20 cellular contexts compared by ENCODE assay signal in genomic region chr2:128591022-128591840, GRCh38.
"Had no signal": no experiment of that assay in that cellular context is flagged by ENCODE, and none has a peak within 500 bp of the region (broad histone marks: within the 10 kb centered on the region; RNA-seq: fewer than 3 reads in every experiment).

No MANE protein-coding gene starts in this region.

- H3K36me3 ChIP-seq: colonic mucosa, neutrophil, suprapubic skin, transverse colon, uterus, WERI-Rb-1 had no signal

- H3K4me3 ChIP-seq: body of pancreas, colonic mucosa, suprapubic skin, transverse colon, uterus had no signal

- H3K9me3 ChIP-seq: body of pancreas, colonic mucosa, neutrophil, suprapubic skin, transverse colon, uterus had no signal

- H3K4me1 ChIP-seq: colonic mucosa, transverse colon, uterus had no signal

- H3K27me3 ChIP-seq: body of pancreas, colonic mucosa, neutrophil, transverse colon, uterus had no signal

- ATAC-seq: body of pancreas, left colon, T-helper 17 cell had no signal

- H3K27ac ChIP-seq: body of pancreas, colonic mucosa, neutrophil, suprapubic skin, transverse colon, uterus, WERI-Rb-1 had no signal

- DNase-seq: activated CD4-positive, alpha-beta T cell treated with anti-CD3 and anti-CD28 coated beads, Interleukin-2, amount 50 U/mL, for 48 hours; activated naive CD4-positive, alpha-beta T cell treated with Interleukin-2 at 50 U/mL for 16 hours; activated T-cell treated with anti-CD3 and anti-CD28 coated beads, Interleukin-2, amount 50 U/mL, for 24 hours; body of pancreas; central memory CD4-positive, alpha-beta T cell; colonic mucosa; foreskin melanocyte; glutamatergic neuron; hypothalamus; islet precursor cell; left colon; mammary epithelial cell; naive B cell; retina; T-helper 17 cell; transverse colon; uterus; WERI-Rb-1 had no signal
